ENCODE assay signal across 14 cellular contexts in genomic region chr7:152367170-152367569, GRCh38.
DNase-seq lines count a peak whose midpoint lies in the region; ATAC-seq and TF ChIP-seq lines count a peak whose summit lies in the region.
"Had no signal": no experiment of that assay in that cellular context is flagged by ENCODE, and none has a peak within 500 bp of the region (broad histone marks: within the 10 kb centered on the region; RNA-seq: fewer than 3 reads in every experiment).

No MANE protein-coding gene starts in this region.

- H3K4me1 Mint-ChIP-seq in HFFc6 (ENCODE audit: low read depth): peaks cover 37% of the 10 kb centered on the region

- no peak overlapping the region for H3K4me2 ChIP-seq in trophoblast cell (ENCODE audit: low read length)
- H3K4me2 ChIP-seq: BLaER1 had no signal

- no peaks in the 10 kb centered on the region for H3K27me3 ChIP-seq in left ventricle myocardium inferior (ENCODE audit: low read depth)
- H3K27me3 ChIP-seq in trophoblast cell (ENCODE audit: insufficient read depth, low read length): no peaks in the 10 kb centered on the region
- H3K27me3 ChIP-seq: BLaER1 had no signal

- H2AK5ac ChIP-seq in trophoblast cell (ENCODE audit: low read length): no peak overlapping the region

- H3K27ac ChIP-seq in left ventricle myocardium inferior (replicated peaks) (peak overlapping the region; percentile 21), trophoblast cell (ENCODE audit: low read depth, low read length) (no peak overlapping the region)
- H3K27ac ChIP-seq: BLaER1 had no signal

- no peak overlapping the region for H4K91ac ChIP-seq in trophoblast cell (ENCODE audit: low read depth, low read length)

- TF ChIP-seq CTCF in left ventricle myocardium inferior (IDR thresholded peaks at IDR 0.05; ENCODE audit: borderline replicate concordance) (no peak), HFFc6 (IDR thresholded peaks at IDR 0.05) (no peak)

- H3K4ac ChIP-seq in trophoblast cell (ENCODE audit: low read depth, low read length): peak overlapping the region; percentile 59

- peaks cover 6% of the 10 kb centered on the region for H3K79me2 ChIP-seq in trophoblast cell (ENCODE audit: control insufficient read depth, insufficient read depth, low read length, poor library complexity)

- H3K9me3 Mint-ChIP-seq in HFFc6: no peaks in the 10 kb centered on the region

- H2BK12ac ChIP-seq in trophoblast cell (ENCODE audit: low read length): no peak overlapping the region

- no peak for ATAC-seq in Right ventricle myocardium superior (ENCODE audit: poor library complexity)
- ATAC-seq in left colon: peak; percentile 14

- no peak overlapping the region for H3K4me3 Mint-ChIP-seq in HFFc6
- H3K4me3 Mint-ChIP-seq: CD4-positive, CD25-positive, alpha-beta regulatory T cell had no signal

- no peak overlapping the region for H3K18ac ChIP-seq in trophoblast cell (ENCODE audit: low read length)

- no peaks in the 10 kb centered on the region for H3K36me3 ChIP-seq in left ventricle myocardium inferior
- peaks cover 0 to 4% of the 10 kb centered on the region in 2 experiments for H3K36me3 ChIP-seq in trophoblast cell (ENCODE audit: control insufficient read depth in 1 of 2, insufficient read depth in 2 of 2, low read length in 2 of 2)

- H2BK120ac ChIP-seq in trophoblast cell (ENCODE audit: insufficient read depth, low read length, poor library complexity): no peak overlapping the region

- H3K14ac ChIP-seq in trophoblast cell (ENCODE audit: low read length): no peak overlapping the region

- no peak overlapping the region for H2AFZ ChIP-seq in trophoblast cell (ENCODE audit: insufficient read depth, low read length, poor library complexity)

- intact Hi-C loops in left ventricle myocardium inferior (cut with micrococcal nuclease) (no loop called here), Right ventricle myocardium superior (cut with DNase I) (no loop called here), left colon (cut with DNase I, micrococcal nuclease) (no loop called here)

- H4K8ac ChIP-seq in trophoblast cell (ENCODE audit: low read depth, low read length): no peak overlapping the region

- no peaks in the 10 kb centered on the region for H3K27me3 Mint-ChIP-seq in HFFc6 (ENCODE audit: insufficient read depth)
- H3K27me3 Mint-ChIP-seq: CD4-positive, CD25-positive, alpha-beta regulatory T cell had no signal

- no peaks in the 10 kb centered on the region for H3K79me1 ChIP-seq in trophoblast cell (ENCODE audit: low read length)

- no peak overlapping the region for H2BK5ac ChIP-seq in trophoblast cell (ENCODE audit: low read depth, low read length, poor library complexity)

- H3K23ac ChIP-seq in trophoblast cell (ENCODE audit: low read length): no peak overlapping the region

- peaks cover 19% of the 10 kb centered on the region for H3K36me3 Mint-ChIP-seq in HFFc6 (ENCODE audit: low read depth)

- H3K9ac ChIP-seq in trophoblast cell (ENCODE audit: low read length): no peak overlapping the region
- H3K9ac ChIP-seq: BLaER1 had no signal

- no peak overlapping the region for H4K12ac ChIP-seq in trophoblast cell (ENCODE audit: low read depth, low read length)

- peaks cover 83% of the 10 kb centered on the region for H3K4me1 ChIP-seq in left ventricle myocardium inferior
- no peaks in the 10 kb centered on the region for H3K4me1 ChIP-seq in trophoblast cell (ENCODE audit: control insufficient read depth in 1 of 2, insufficient read depth in 2 of 2, low read length in 2 of 2)

- WGBS in trophoblast cell (ENCODE audit: extremely low coverage, insufficient coverage, insufficient read length): no CpG with 5 or more reads among the region's 8 CpGs

- H3K9me3 ChIP-seq in left ventricle myocardium inferior (replicated peaks): peaks cover 2% of the 10 kb centered on the region
- H3K9me3 ChIP-seq in trophoblast cell (ENCODE audit: insufficient read depth, low read depth, low read length): peaks cover 3% of the 10 kb centered on the region

- H3K4me3 ChIP-seq in left ventricle myocardium inferior (no peak overlapping the region), trophoblast cell (ENCODE audit: low read depth, low read length) (no peak overlapping the region)
- H3K4me3 ChIP-seq: BLaER1 had no signal

- DNase-seq in left ventricle myocardium inferior: no peak
- no peak for DNase-seq in Right ventricle myocardium superior
- no peak for DNase-seq in left colon
- DNase-seq in trophoblast cell: no peak
- no peak for DNase-seq in OCI-M1 (lab: John Stamatoyannopoulos, UW)
- DNase-seq in stimulated activated CD4-positive, alpha-beta T cell treated with anti-CD3 and anti-CD28 coated beads, Interleukin-12 subunit alpha, Interleukin-12 subunit beta, amount 100 ng/mL, for 4 hours: no peak
- no peak for DNase-seq in HFFc6
- DNase-seq: 8988T; AML-193; CD4-positive, CD25-positive, alpha-beta regulatory T cell; DMS53; GF-D8; HCEC 1CT had no signal

- no peak overlapping the region for H3K27ac Mint-ChIP-seq in HFFc6
- H3K27ac Mint-ChIP-seq: CD4-positive, CD25-positive, alpha-beta regulatory T cell had no signal
